In the genomic region with DNA sequence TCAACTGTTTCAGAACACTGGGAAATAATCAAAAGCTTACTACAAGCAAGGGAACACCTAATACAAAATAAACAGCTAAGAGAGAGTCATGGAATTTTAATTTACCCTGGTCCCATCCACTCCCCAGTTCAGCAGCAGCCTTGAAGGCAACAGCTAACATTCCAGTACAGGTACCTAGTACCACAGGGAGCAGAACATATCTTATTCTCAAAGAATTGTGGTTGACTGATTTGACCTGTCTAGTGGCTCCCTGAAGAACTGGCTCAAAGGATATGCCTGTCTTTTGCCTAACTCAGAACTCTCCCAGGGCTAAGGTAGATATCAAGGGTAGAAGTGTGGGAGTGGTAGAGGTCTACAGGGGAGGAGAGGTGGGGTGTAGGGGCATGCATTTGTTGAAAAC, we compare ENCODE assay signal across 10 cellular contexts. TPM values are rescaled to one million over a fixed set of nuclear protein-coding genes. Genes with fewer than 3 reads are reported as not detected.
DNase-seq lines count a peak whose midpoint lies in the region; ATAC-seq and TF ChIP-seq lines count a peak whose summit lies in the region.
"Had no signal": no experiment of that assay in that cellular context is flagged by ENCODE, and none has a peak within 500 bp of the region (broad histone marks: within the 10 kb centered on the region; RNA-seq: fewer than 3 reads in every experiment).

No MANE protein-coding gene starts in this region.

- DNase-seq in mammary epithelial cell (no peak), stomach (no peak), NCI-H69 (lab: John Stamatoyannopoulos, UW) (no peak), UCSD-AML1 (lab: John Stamatoyannopoulos, UW; ENCODE audit: unreplicated experiment) (no peak), inferior parietal cortex (ENCODE audit: extremely low spot score) (no peak)
- DNase-seq: activated T-cell treated with anti-CD3 and anti-CD28 coated beads, Interleukin-2, amount 50 U/mL, for 48 hours; colonic mucosa; NCI-H524 treated with DMSO at 0.1 percent for 48 hours had no signal

- H3K4me1 ChIP-seq in mammary epithelial cell (ENCODE audit: insufficient read depth, low read length) (peaks cover 41% of the 10 kb centered on the region), stomach (peaks cover 40 to 68% (median 48%) of the 10 kb centered on the region in 4 donors)

- H4K20me1 ChIP-seq in mammary epithelial cell (ENCODE audit: insufficient read depth, low read length), result peaks cover 10% of the 10 kb centered on the region

- H3K4me2 ChIP-seq in mammary epithelial cell (ENCODE audit: insufficient read depth, low read depth, low read length), result no peak overlapping the region

- no peaks in the 10 kb centered on the region for H3K27me3 ChIP-seq in mammary epithelial cell (ENCODE audit: insufficient read depth, low read length)
- H3K27me3 ChIP-seq in stomach, result no peaks in the 10 kb centered on the region
- H3K27me3 ChIP-seq: colonic mucosa had no signal

- H3K4me3 ChIP-seq in mammary epithelial cell (replicated peaks in 1 of 3; ENCODE audit: insufficient read depth in 1 of 3, low read depth in 2 of 3, low read length in 3 of 3) (no peak overlapping the region), stomach (no peak overlapping the region)
- H3K4me3 ChIP-seq: colonic mucosa had no signal

- TF ChIP-seq EP300 in stomach (IDR thresholded peaks at IDR 0.05), result no peak

- no TSS peak for BruUV-seq in mammary epithelial cell (replicated peaks; lab: Mats Ljungman, UMichigan)

- ATAC-seq in GM19452 (IDR thresholded peaks at IDR 0.05; ENCODE audit: unreplicated experiment) (peak; percentile 33), HG03159 (IDR thresholded peaks at IDR 0.05; ENCODE audit: unreplicated experiment) (peak; percentile 7)

- TF ChIP-seq POLR2A in stomach (IDR thresholded peaks at IDR 0.05), result no peak

- in situ Hi-C loops in mammary epithelial cell (cut with MboI; ENCODE audit: low sequenced_read_pairs in 2 of 2), result no loop called here

- CTCF ChIA-PET in mammary epithelial cell (lab: Charles Lee; ENCODE audit: low non-redundant PET), result interaction anchor here (0.6 kb wide), 1 partner anchor 12 kb away, joined by 3 read pairs; no protein-coding TSS in a partner anchor

- H3K36me3 ChIP-seq in mammary epithelial cell (ENCODE audit: insufficient read depth, low read length), result no peaks in the 10 kb centered on the region
- no peaks in the 10 kb centered on the region for H3K36me3 ChIP-seq in stomach
- H3K36me3 ChIP-seq: colonic mucosa had no signal

- TF ChIP-seq CTCF in mammary epithelial cell (conservative IDR thresholded peaks at IDR 0.05 in 1 of 2, IDR thresholded peaks at IDR 0.05 in 1 of 2; ENCODE audit: extremely low read depth in 1 of 2, insufficient read depth in 1 of 2, low read depth in 1 of 2, low read length in 2 of 2), result no peak
- TF ChIP-seq CTCF in stomach (IDR thresholded peaks at IDR 0.05), result no peak

- intact Hi-C loops in mammary epithelial cell (cut with micrococcal nuclease), result no loop called here
- intact Hi-C loops in stomach (cut with DNase I; ENCODE audit: low total_unique reads), result no loop called here

- peaks cover 96% of the 10 kb centered on the region for H3K79me2 ChIP-seq in mammary epithelial cell (ENCODE audit: insufficient read depth, low read length)

- H3K9me3 ChIP-seq in mammary epithelial cell (replicated peaks; ENCODE audit: insufficient read depth, low read length) (no peaks in the 10 kb centered on the region), stomach (no peaks in the 10 kb centered on the region)
- H3K9me3 ChIP-seq: colonic mucosa had no signal

- H3K27ac ChIP-seq in mammary epithelial cell (ENCODE audit: insufficient read depth, low read depth, low read length) (peak overlapping the region; percentile 20), stomach (peak overlapping the region in 4 of 5 donors; percentile 8 to 63 (median 37))
- H3K27ac ChIP-seq: colonic mucosa had no signal

- dilution Hi-C loops in mammary epithelial cell (cut with HindIII; ENCODE audit: low sequenced_read_pairs), result no loop called here

- H3K9ac ChIP-seq in mammary epithelial cell (ENCODE audit: insufficient read depth, low read length), result no peak overlapping the region

- no peak overlapping the region for H2AFZ ChIP-seq in mammary epithelial cell (ENCODE audit: low read depth, low read length)

RNA-seq across cellular contexts. Expression of a gene that starts 32.3 kb away (rescaled TPM):
- 10 to 100 TPM; 42.5 to 43.2 TPM for total RNA-seq in mammary epithelial cell
- polyA plus RNA-seq in mammary epithelial cell, result 19.9 TPM
- 35.4 TPM for polyA minus RNA-seq in mammary epithelial cell
- 10 to 100 TPM; 28.6 to 46.8 (median 36.5) TPM for total RNA-seq in stomach
- polyA plus RNA-seq in stomach, result 10 to 100 TPM in 1 of 3 donors, 1 to 10 TPM in 2; 8.0 to 14.8 (median 9.4) TPM
